In genomic region chr11:110908401-110909106, GRCh38 we compare ENCODE assay signal across 9 cellular contexts.
DNase-seq lines count a peak whose midpoint lies in the region; ATAC-seq and TF ChIP-seq lines count a peak whose summit lies in the region.
"Had no signal": no experiment of that assay in that cellular context is flagged by ENCODE, and none has a peak within 500 bp of the region (broad histone marks: within the 10 kb centered on the region; RNA-seq: fewer than 3 reads in every experiment).

No MANE protein-coding gene starts in this region.

- no peak for TF ChIP-seq POLR2A in gastroesophageal sphincter (IDR thresholded peaks at IDR 0.05)
- no peak for TF ChIP-seq POLR2A in vagina (IDR thresholded peaks at IDR 0.05)
- no peak for TF ChIP-seq POLR2A in gastrocnemius medialis (IDR thresholded peaks at IDR 0.05)

- H3K27me3 ChIP-seq in gastroesophageal sphincter: no peaks in the 10 kb centered on the region
- no peaks in the 10 kb centered on the region for H3K27me3 ChIP-seq in vagina
- no peaks in the 10 kb centered on the region for H3K27me3 ChIP-seq in gastrocnemius medialis
- no peaks in the 10 kb centered on the region for H3K27me3 ChIP-seq in right cardiac atrium (ENCODE audit: control insufficient read depth, insufficient read depth)
- H3K27me3 ChIP-seq: ovary had no signal

- no peaks in the 10 kb centered on the region for H3K27me3 Mint-ChIP-seq in activated naive CD8-positive, alpha-beta T cell treated with anti-CD3 and anti-CD28 coated beads, Interleukin-2, amount 10 ng/mL, durations not matched to agents 7 days and 5 days
- H3K27me3 Mint-ChIP-seq in activated naive CD8-positive, alpha-beta T cell treated with anti-CD3 and anti-CD28 coated beads for 36 hours: peaks cover 4% of the 10 kb centered on the region

- H3K4me3 Mint-ChIP-seq in activated naive CD8-positive, alpha-beta T cell treated with anti-CD3 and anti-CD28 coated beads, Interleukin-2, amount 10 ng/mL, durations not matched to agents 7 days and 5 days: peak overlapping the region; percentile 68
- no peak overlapping the region for H3K4me3 Mint-ChIP-seq in activated naive CD8-positive, alpha-beta T cell treated with anti-CD3 and anti-CD28 coated beads for 36 hours

- peaks cover 15% of the 10 kb centered on the region for H3K36me3 Mint-ChIP-seq in activated naive CD8-positive, alpha-beta T cell treated with anti-CD3 and anti-CD28 coated beads, Interleukin-2, amount 10 ng/mL, durations not matched to agents 7 days and 5 days
- peaks cover 5% of the 10 kb centered on the region for H3K36me3 Mint-ChIP-seq in activated naive CD8-positive, alpha-beta T cell treated with anti-CD3 and anti-CD28 coated beads for 36 hours

- H3K27ac ChIP-seq in gastroesophageal sphincter (peak overlapping the region in 3 of 4 donors; percentile 40 to 52 (median 48)), vagina (peak overlapping the region; percentile 4), gastrocnemius medialis (no peak overlapping the region), right cardiac atrium (ENCODE audit: low read length) (no peak overlapping the region)
- H3K27ac ChIP-seq: ovary had no signal

- ATAC-seq in activated naive CD8-positive, alpha-beta T cell treated with anti-CD3 and anti-CD28 coated beads, Interleukin-2, amount 10 ng/mL, durations not matched to agents 7 days and 5 days (ENCODE audit: low read depth): peak; percentile 70
- peak; percentile 63 for ATAC-seq in gastroesophageal sphincter
- ATAC-seq in gastrocnemius medialis: no peak
- ATAC-seq in right cardiac atrium: no peak

- H3K36me3 ChIP-seq in gastroesophageal sphincter (no peaks in the 10 kb centered on the region), vagina (no peaks in the 10 kb centered on the region), gastrocnemius medialis (no peaks in the 10 kb centered on the region)
- H3K36me3 ChIP-seq: ovary had no signal

- peaks cover 12% of the 10 kb centered on the region for H3K9me3 Mint-ChIP-seq in activated naive CD8-positive, alpha-beta T cell treated with anti-CD3 and anti-CD28 coated beads, Interleukin-2, amount 10 ng/mL, durations not matched to agents 7 days and 5 days
- peaks cover 5% of the 10 kb centered on the region for H3K9me3 Mint-ChIP-seq in activated naive CD8-positive, alpha-beta T cell treated with anti-CD3 and anti-CD28 coated beads for 36 hours

- peak; percentile 43 for DNase-seq in activated naive CD8-positive, alpha-beta T cell treated with anti-CD3 and anti-CD28 coated beads, Interleukin-2, amount 10 ng/mL, durations not matched to agents 7 days and 5 days
- no peak for DNase-seq in activated naive CD8-positive, alpha-beta T cell treated with anti-CD3 and anti-CD28 coated beads for 36 hours
- DNase-seq in T1000 (lab: John Stamatoyannopoulos, UW): peak; percentile 2
- no peak for DNase-seq in vagina (ENCODE audit: extremely low spot score in 2 of 2)
- no peak for DNase-seq in gastrocnemius medialis
- no peak for DNase-seq in right cardiac atrium
- no peak for DNase-seq in activated CD4-positive, CD25-positive, alpha-beta regulatory T cell treated with anti-CD3 and anti-CD28 coated beads, Interleukin-2, amount 50 U/mL, for 72 hours
- DNase-seq: ovary had no signal

- TF ChIP-seq CTCF in gastroesophageal sphincter (IDR thresholded peaks at IDR 0.05): no peak
- TF ChIP-seq CTCF in vagina (IDR thresholded peaks at IDR 0.05): no peak
- no peak for TF ChIP-seq CTCF in gastrocnemius medialis (IDR thresholded peaks at IDR 0.05 in 4 of 5, conservative IDR thresholded peaks at IDR 0.05 in 1 of 5)

- in situ Hi-C loops in gastrocnemius medialis (cut with MboI; ENCODE audit: low sequenced_read_pairs in 4 of 4): no loop called here

- peaks cover 20% of the 10 kb centered on the region for H3K4me1 Mint-ChIP-seq in activated naive CD8-positive, alpha-beta T cell treated with anti-CD3 and anti-CD28 coated beads, Interleukin-2, amount 10 ng/mL, durations not matched to agents 7 days and 5 days
- H3K4me1 Mint-ChIP-seq in activated naive CD8-positive, alpha-beta T cell treated with anti-CD3 and anti-CD28 coated beads for 36 hours: peaks cover 18% of the 10 kb centered on the region

- H3K4me1 ChIP-seq in gastroesophageal sphincter (peaks cover 3 to 29% (median 9%) of the 10 kb centered on the region in 3 donors), vagina (peaks cover 43% of the 10 kb centered on the region), gastrocnemius medialis (peaks cover 0 to 2% of the 10 kb centered on the region in 2 donors), right cardiac atrium (ENCODE audit: control insufficient read depth, insufficient read depth, low read length) (no peaks in the 10 kb centered on the region)

- POLR2A ChIA-PET in activated naive CD8-positive, alpha-beta T cell treated with anti-CD3 and anti-CD28 coated beads, Interleukin-2, amount 10 ng/mL, durations not matched to agents 7 days and 5 days (lab: Charles Lee): interaction anchor here (0.6 kb wide), 1 partner anchor 314 kb away, joined by 3 read pairs; no protein-coding TSS in a partner anchor

- no peak overlapping the region for H3K4me3 ChIP-seq in gastroesophageal sphincter
- no peak overlapping the region for H3K4me3 ChIP-seq in vagina
- no peak overlapping the region for H3K4me3 ChIP-seq in gastrocnemius medialis
- H3K4me3 ChIP-seq in right cardiac atrium (ENCODE audit: low read length): no peak overlapping the region
- H3K4me3 ChIP-seq: ovary had no signal

- intact Hi-C loops in vagina (cut with DNase I) (no loop called here), gastrocnemius medialis (cut with DNase I; ENCODE audit: low total_unique reads) (no loop called here), right cardiac atrium (cut with DNase I) (no loop called here)

- H3K27ac Mint-ChIP-seq in activated naive CD8-positive, alpha-beta T cell treated with anti-CD3 and anti-CD28 coated beads, Interleukin-2, amount 10 ng/mL, durations not matched to agents 7 days and 5 days: peak overlapping the region; percentile 92
- no peak overlapping the region for H3K27ac Mint-ChIP-seq in activated naive CD8-positive, alpha-beta T cell treated with anti-CD3 and anti-CD28 coated beads for 36 hours

- 40 to 50% methylated on average over 2 of the region's 3 CpGs for WGBS in gastroesophageal sphincter (ENCODE audit: low coverage in 1 of 2), 2 donors
- 67% methylated on average over 3 of the region's 3 CpGs for WGBS in right cardiac atrium

- H3K9me3 ChIP-seq in gastroesophageal sphincter (no peaks in the 10 kb centered on the region), vagina (no peaks in the 10 kb centered on the region), gastrocnemius medialis (no peaks in the 10 kb centered on the region), right cardiac atrium (ENCODE audit: control insufficient read depth, low read length) (no peaks in the 10 kb centered on the region)
- H3K9me3 ChIP-seq: ovary had no signal

- no peak for TF ChIP-seq EP300 in gastroesophageal sphincter (IDR thresholded peaks at IDR 0.05)

Comparison
In these comparisons a context has a peak if more than half of its experiments do, and no peak if none do; other contexts are left out.
1. DNase-seq: peak in activated naive CD8-positive, alpha-beta T cell treated with anti-CD3 and anti-CD28 coated beads, Interleukin-2, amount 10 ng/mL, durations not matched to agents 7 days and 5 days (single experiment) and T1000 (single experiment); none in activated naive CD8-positive, alpha-beta T cell treated with anti-CD3 and anti-CD28 coated beads for 36 hours (single experiment), vagina (0 of 2), gastrocnemius medialis (0 of 2), right cardiac atrium (0 of 3) and activated CD4-positive, CD25-positive, alpha-beta regulatory T cell treated with anti-CD3 and anti-CD28 coated beads, Interleukin-2, amount 50 U/mL, for 72 hours (single experiment).
2. ATAC-seq: peak in activated naive CD8-positive, alpha-beta T cell treated with anti-CD3 and anti-CD28 coated beads, Interleukin-2, amount 10 ng/mL, durations not matched to agents 7 days and 5 days (single experiment) and gastroesophageal sphincter (single experiment); none in gastrocnemius medialis (0 of 2) and right cardiac atrium (0 of 2).
3. H3K27ac ChIP-seq: peak in gastroesophageal sphincter (3 of 4) and vagina (single experiment); none in gastrocnemius medialis (0 of 4) and right cardiac atrium (single experiment).